Comparison of ENCODE assay signal across 20 cellular contexts in the genomic region with DNA sequence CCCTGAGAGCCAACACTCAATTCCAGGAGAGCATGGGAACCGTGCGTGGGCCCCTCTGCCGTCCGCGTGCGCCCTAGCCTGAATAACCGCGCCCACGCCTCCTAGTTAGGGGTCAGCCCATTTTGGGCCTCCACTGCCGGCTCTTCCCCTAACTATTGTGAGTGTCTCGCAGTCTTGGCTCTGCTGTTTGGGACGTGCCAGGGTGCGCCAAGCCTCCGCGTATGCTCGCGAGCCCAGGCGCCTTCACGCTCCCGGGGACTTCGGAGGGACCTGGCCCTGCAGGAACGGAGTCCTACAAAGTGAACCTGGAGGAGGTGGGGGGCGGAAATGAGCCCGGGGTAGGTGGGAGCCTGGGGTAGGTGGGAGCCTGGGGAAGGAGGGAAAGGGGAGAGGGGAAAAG. TPM values are rescaled to one million over a fixed set of nuclear protein-coding genes. Genes with fewer than 3 reads are reported as not detected.
A peak's percentile ranks its signal among the peaks of the same experiment; 100 is the strongest.
DNase-seq lines count a peak whose midpoint lies in the region; ATAC-seq and TF ChIP-seq lines count a peak whose summit lies in the region.
"Had no signal": no experiment of that assay in that cellular context is flagged by ENCODE, and none has a peak within 500 bp of the region (broad histone marks: within the 10 kb centered on the region; RNA-seq: fewer than 3 reads in every experiment).

No MANE protein-coding gene starts in this region.

- no peak overlapping the region for H4K5ac ChIP-seq in mesendoderm (ENCODE audit: low read length)

- no peak overlapping the region for H3K4me2 ChIP-seq in mammary epithelial cell (ENCODE audit: insufficient read depth, low read depth, low read length)
- H3K4me2 ChIP-seq in mesendoderm (ENCODE audit: low read length), result peak overlapping the region; percentile 77
- H3K4me2 ChIP-seq: KMS-11 had no signal

- H3K27me3 ChIP-seq in breast epithelium (peaks cover 5 to 61% of the 10 kb centered on the region in 2 donors), mammary epithelial cell (ENCODE audit: insufficient read depth, low read length) (peaks cover 33% of the 10 kb centered on the region), endodermal cell (ENCODE audit: control insufficient read depth, insufficient read depth, low read length, poor library complexity, severe bottlenecking) (peaks cover 84% of the 10 kb centered on the region), mesendoderm (ENCODE audit: insufficient read depth, low read length, poor library complexity) (peaks cover 24% of the 10 kb centered on the region)

- H2AK5ac ChIP-seq in mesendoderm (ENCODE audit: low read length), result no peak overlapping the region

- H3K9ac ChIP-seq in mammary epithelial cell (ENCODE audit: insufficient read depth, low read length) (no peak overlapping the region), endodermal cell (ENCODE audit: extremely low read depth, low read length, poor library complexity, severe bottlenecking) (no peak overlapping the region), mesendoderm (ENCODE audit: low read length) (peak overlapping the region; percentile 54)
- H3K9ac ChIP-seq: KMS-11 had no signal

- H3K9me3 ChIP-seq in breast epithelium (no peaks in the 10 kb centered on the region), mammary epithelial cell (replicated peaks; ENCODE audit: insufficient read depth, low read length) (no peaks in the 10 kb centered on the region), endodermal cell (ENCODE audit: control insufficient read depth, low read length) (no peaks in the 10 kb centered on the region)
- H3K9me3 ChIP-seq: prostate gland, vagina had no signal

- CTCF ChIA-PET in mammary epithelial cell (lab: Charles Lee; ENCODE audit: low non-redundant PET), result no interaction called here

- H3K79me2 ChIP-seq in mammary epithelial cell (ENCODE audit: insufficient read depth, low read length), result no peaks in the 10 kb centered on the region
- H3K79me2 ChIP-seq in mesendoderm (ENCODE audit: control insufficient read depth, insufficient read depth, low read length), result no peaks in the 10 kb centered on the region

- H2AFZ ChIP-seq in mammary epithelial cell (ENCODE audit: low read depth, low read length), result no peak overlapping the region

- no peak for TF ChIP-seq POLR2A in breast epithelium (IDR thresholded peaks at IDR 0.05)

- dilution Hi-C loops in mammary epithelial cell (cut with HindIII; ENCODE audit: low sequenced_read_pairs), result no loop called here

- no peak overlapping the region for H3K23ac ChIP-seq in mesendoderm (ENCODE audit: low read length)

- ATAC-seq in SK-N-SH treated with all-trans-retinoic acid at 6 μM for 48 hours (no peak), GM19395 (IDR thresholded peaks at IDR 0.05; ENCODE audit: unreplicated experiment) (no peak)
- ATAC-seq: activated CD8-positive, alpha-beta T cell treated with anti-CD3 and anti-CD28 coated beads, Interleukin-2, amount 10 ng/mL, durations not matched to agents 7 days and 5 days; left colon had no signal

- H3K4me1 Mint-ChIP-seq in endodermal cell (peaks cover 7% of the 10 kb centered on the region), type B pancreatic cell (ENCODE audit: unreplicated experiment) (peaks cover 5% of the 10 kb centered on the region)
- H3K4me1 Mint-ChIP-seq in activated T-helper 2 cell treated with anti-CD3 and anti-CD28 coated beads, Interferon-gamma antibody, Interleukin-2, Interleukin-4, amounts not matched to agents 10 μg/mL and 5 μg/mL and 100 μg/mL, durations not matched to agents 14 hours and 24 hours and 36 hours (ENCODE audit: low read depth), result peaks cover 6% of the 10 kb centered on the region

- no peaks in the 10 kb centered on the region for H4K20me1 ChIP-seq in mammary epithelial cell (ENCODE audit: insufficient read depth, low read length)

- H3K36me3 Mint-ChIP-seq in endodermal cell (ENCODE audit: low read depth), result no peaks in the 10 kb centered on the region
- H3K36me3 Mint-ChIP-seq in type B pancreatic cell, result no peaks in the 10 kb centered on the region
- no peaks in the 10 kb centered on the region for H3K36me3 Mint-ChIP-seq in activated T-helper 2 cell treated with anti-CD3 and anti-CD28 coated beads, Interferon-gamma antibody, Interleukin-2, Interleukin-4, amounts not matched to agents 10 μg/mL and 5 μg/mL and 100 μg/mL, durations not matched to agents 14 hours and 24 hours and 36 hours (ENCODE audit: low read depth)

- intact Hi-C loops in breast epithelium (cut with DNase I; ENCODE audit: low total_unique reads), result no loop called here
- intact Hi-C loops in mammary epithelial cell (cut with micrococcal nuclease), result no loop called here
- intact Hi-C loops in activated T-helper 2 cell treated with anti-CD3 and anti-CD28 coated beads, Interferon-gamma antibody, Interleukin-2, Interleukin-4, amounts not matched to agents 10 μg/mL and 5 μg/mL and 100 μg/mL, durations not matched to agents 14 hours and 24 hours and 36 hours (cut with micrococcal nuclease), result loop anchor here (5.0 to 10.0 kb wide), 2 partner anchors 142 to 460 kb away; no protein-coding TSS in a partner anchor

- H3K27me3 Mint-ChIP-seq in endodermal cell (ENCODE audit: insufficient read depth) (peaks cover 86% of the 10 kb centered on the region), type B pancreatic cell (peaks cover 77% of the 10 kb centered on the region)
- peaks cover 82% of the 10 kb centered on the region for H3K27me3 Mint-ChIP-seq in activated T-helper 2 cell treated with anti-CD3 and anti-CD28 coated beads, Interferon-gamma antibody, Interleukin-2, Interleukin-4, amounts not matched to agents 10 μg/mL and 5 μg/mL and 100 μg/mL, durations not matched to agents 14 hours and 24 hours and 36 hours (ENCODE audit: low read depth)

- H3K79me1 ChIP-seq in mesendoderm (ENCODE audit: low read length), result no peaks in the 10 kb centered on the region

- H2BK120ac ChIP-seq in mesendoderm (ENCODE audit: low read depth, low read length), result no peak overlapping the region

- H3K27ac Mint-ChIP-seq in endodermal cell (no peak overlapping the region), type B pancreatic cell (no peak overlapping the region)
- H3K27ac Mint-ChIP-seq in activated T-helper 2 cell treated with anti-CD3 and anti-CD28 coated beads, Interferon-gamma antibody, Interleukin-2, Interleukin-4, amounts not matched to agents 10 μg/mL and 5 μg/mL and 100 μg/mL, durations not matched to agents 14 hours and 24 hours and 36 hours, result no peak overlapping the region
- H3K27ac Mint-ChIP-seq: activated CD8-positive, alpha-beta T cell treated with anti-CD3 and anti-CD28 coated beads, Interleukin-2, amount 10 ng/mL, durations not matched to agents 7 days and 5 days; CD8-positive, alpha-beta memory T cell had no signal

- no peak overlapping the region for H4K8ac ChIP-seq in mesendoderm (ENCODE audit: low read depth, low read length)

- H2BK15ac ChIP-seq in mesendoderm (replicated peaks; ENCODE audit: low read depth), result no peak overlapping the region

- H3K36me3 ChIP-seq in breast epithelium (no peaks in the 10 kb centered on the region), mammary epithelial cell (ENCODE audit: insufficient read depth, low read length) (no peaks in the 10 kb centered on the region), endodermal cell (ENCODE audit: control insufficient read depth, insufficient read depth, low read length) (no peaks in the 10 kb centered on the region), mesendoderm (ENCODE audit: control insufficient read depth, insufficient read depth, low read length) (no peaks in the 10 kb centered on the region)
- H3K36me3 ChIP-seq: prostate gland, stomach, vagina had no signal

- peak overlapping the region; percentile 76 for H3K56ac ChIP-seq in mesendoderm (ENCODE audit: low read length)

- no peak for TF ChIP-seq CTCF in breast epithelium (IDR thresholded peaks at IDR 0.05)
- no peak for TF ChIP-seq CTCF in mammary epithelial cell (conservative IDR thresholded peaks at IDR 0.05 in 1 of 2, IDR thresholded peaks at IDR 0.05 in 1 of 2; ENCODE audit: extremely low read depth in 1 of 2, insufficient read depth in 1 of 2, low read depth in 1 of 2, low read length in 2 of 2)
- TF ChIP-seq CTCF in endodermal cell (conservative IDR thresholded peaks at IDR 0.05), result no peak
- TF ChIP-seq CTCF in type B pancreatic cell (conservative IDR thresholded peaks at IDR 0.05), result no peak

- H3K4me1 ChIP-seq in breast epithelium (no peaks in the 10 kb centered on the region), mammary epithelial cell (ENCODE audit: insufficient read depth, low read length) (peaks cover 5% of the 10 kb centered on the region), endodermal cell (ENCODE audit: control insufficient read depth, insufficient read depth, low read length) (no peaks in the 10 kb centered on the region), mesendoderm (ENCODE audit: control insufficient read depth, low read depth, low read length) (no peaks in the 10 kb centered on the region)
- H3K4me1 ChIP-seq: prostate gland had no signal

- peak overlapping the region in 2 of 3 donors; percentile 0 to 7 for H3K4me3 ChIP-seq in breast epithelium
- H3K4me3 ChIP-seq in mammary epithelial cell (replicated peaks in 1 of 3; ENCODE audit: insufficient read depth in 1 of 3, low read depth in 2 of 3, low read length in 3 of 3), result no peak overlapping the region
- H3K4me3 ChIP-seq in endodermal cell (ENCODE audit: low read length), result peak overlapping the region; percentile 60
- peak overlapping the region; percentile 18 for H3K4me3 ChIP-seq in mesendoderm (ENCODE audit: low read length)
- H3K4me3 ChIP-seq: prostate gland, stomach, vagina had no signal

- H3K4ac ChIP-seq in mesendoderm (ENCODE audit: low read depth, low read length), result no peak overlapping the region

- 2% methylated on average over 6 of the region's 24 CpGs for WGBS in mammary epithelial cell (ENCODE audit: low coverage, missing lambda C conversion rate)
- 4 to 9% methylated on average over 14 to 24 of the region's 24 CpGs for WGBS in endodermal cell (ENCODE audit: insufficient coverage in 1 of 2, insufficient read length in 1 of 2), 2 experiments
- whole genome bisulfite sequencing in mesendoderm (ENCODE audit: extremely low coverage, insufficient coverage, low lambda C conversion rate), result no CpG with 5 or more reads among the region's 24 CpGs

- in situ Hi-C loops in mammary epithelial cell (cut with MboI; ENCODE audit: low sequenced_read_pairs in 2 of 2), result no loop called here

- H3K18ac ChIP-seq in mesendoderm (ENCODE audit: low read length), result no peak overlapping the region

- H3K9me3 Mint-ChIP-seq in endodermal cell (no peaks in the 10 kb centered on the region), type B pancreatic cell (no peaks in the 10 kb centered on the region)
- H3K9me3 Mint-ChIP-seq in activated T-helper 2 cell treated with anti-CD3 and anti-CD28 coated beads, Interferon-gamma antibody, Interleukin-2, Interleukin-4, amounts not matched to agents 10 μg/mL and 5 μg/mL and 100 μg/mL, durations not matched to agents 14 hours and 24 hours and 36 hours, result no peaks in the 10 kb centered on the region
- H3K9me3 Mint-ChIP-seq: activated T-helper 1 cell treated with anti-CD3 and anti-CD28 coated beads, Interleukin-12 subunit alpha, Interleukin-12 subunit beta, Interleukin-2, Interleukin-4 antibody, amounts not matched to agents 30 ng/mL and 10 ng/mL and 1 ng/mL, durations not matched to agents 14 hours and 24 hours and 36 hours had no signal

- DNase-seq in breast epithelium (ENCODE audit: low spot score in 2 of 2) (no peak), mammary epithelial cell (no peak), endodermal cell (peak; percentile 79), mesendoderm (peak; percentile 58), type B pancreatic cell (ENCODE audit: extremely low spot score, unreplicated experiment) (no peak)
- no peak for DNase-seq in activated T-helper 2 cell treated with anti-CD3 and anti-CD28 coated beads, Interferon-gamma antibody, Interleukin-2, Interleukin-4, amounts not matched to agents 10 μg/mL and 5 μg/mL and 100 μg/mL, durations not matched to agents 14 hours and 24 hours and 36 hours (ENCODE audit: low spot score)
- DNase-seq: activated CD8-positive, alpha-beta T cell treated with anti-CD3 and anti-CD28 coated beads, Interleukin-2, amount 10 ng/mL, durations not matched to agents 7 days and 5 days; CD8-positive, alpha-beta memory T cell; left colon; NCI-H1048; NCI-H526 treated with DMSO at 0.1 percent for 48 hours; OCI-M1; stomach had no signal

- no peak overlapping the region for H3K27ac ChIP-seq in breast epithelium
- no peak overlapping the region for H3K27ac ChIP-seq in mammary epithelial cell (ENCODE audit: insufficient read depth, low read depth, low read length)
- H3K27ac ChIP-seq in endodermal cell (ENCODE audit: low read depth, low read length), result no peak overlapping the region
- no peak overlapping the region for H3K27ac ChIP-seq in mesendoderm (ENCODE audit: low read depth, low read length)
- H3K27ac ChIP-seq: KMS-11, prostate gland, stomach, vagina had no signal

- no TSS peak for BruUV-seq in mammary epithelial cell (replicated peaks; lab: Mats Ljungman, UMichigan)

- H3K4me3 Mint-ChIP-seq in endodermal cell (peak overlapping the region; percentile 56), type B pancreatic cell (peak overlapping the region; percentile 82)
- H3K4me3 Mint-ChIP-seq in activated T-helper 2 cell treated with anti-CD3 and anti-CD28 coated beads, Interferon-gamma antibody, Interleukin-2, Interleukin-4, amounts not matched to agents 10 μg/mL and 5 μg/mL and 100 μg/mL, durations not matched to agents 14 hours and 24 hours and 36 hours (ENCODE audit: low read depth), result no peak overlapping the region
- H3K4me3 Mint-ChIP-seq: activated CD8-positive, alpha-beta T cell treated with anti-CD3 and anti-CD28 coated beads, Interleukin-2, amount 10 ng/mL, durations not matched to agents 7 days and 5 days; activated T-helper 1 cell treated with anti-CD3 and anti-CD28 coated beads, Interleukin-12 subunit alpha, Interleukin-12 subunit beta, Interleukin-2, Interleukin-4 antibody, amounts not matched to agents 30 ng/mL and 10 ng/mL and 1 ng/mL, durations not matched to agents 14 hours and 24 hours and 36 hours had no signal

- no peak overlapping the region for H2BK5ac ChIP-seq in mesendoderm (ENCODE audit: low read length)

RNA-seq across cellular contexts. Expression of gene GCM2, which starts 0.8 kb away (rescaled TPM):
- total RNA-seq in breast epithelium (not detected), mammary epithelial cell (not detected), endodermal cell (not detected), type B pancreatic cell (ENCODE audit: low replicate concordance) (not detected in 2 replicates)
- not detected for polyA plus RNA-seq in mammary epithelial cell
- not detected for polyA minus RNA-seq in mammary epithelial cell
- not detected for polyA plus RNA-seq in endodermal cell (2013, experiment 1 of 2)
- not detected for polyA plus RNA-seq in endodermal cell (2013, experiment 2 of 2)
- 0.06 TPM for polyA plus RNA-seq in mesendoderm (2013, experiment 1 of 2)
- 0.06 TPM for polyA plus RNA-seq in mesendoderm (2013, experiment 2 of 2)
- total RNA-seq in activated T-helper 2 cell treated with anti-CD3 and anti-CD28 coated beads, Interferon-gamma antibody, Interleukin-2, Interleukin-4, amounts not matched to agents 10 μg/mL and 5 μg/mL and 100 μg/mL, durations not matched to agents 14 hours and 24 hours and 36 hours, result not detected in 2 replicates
- total RNA-seq: activated CD8-positive, alpha-beta T cell treated with anti-CD3 and anti-CD28 coated beads, Interleukin-2, amount 10 ng/mL, durations not matched to agents 7 days and 5 days; activated T-helper 1 cell treated with anti-CD3 and anti-CD28 coated beads, Interleukin-12 subunit alpha, Interleukin-12 subunit beta, Interleukin-2, Interleukin-4 antibody, amounts not matched to agents 30 ng/mL and 10 ng/mL and 1 ng/mL, durations not matched to agents 14 hours and 24 hours and 36 hours; CD8-positive, alpha-beta memory T cell; left colon; prostate gland; stomach; vagina had no signal
- polyA plus RNA-seq: CD8-positive, alpha-beta memory T cell; esophagus; stomach had no signal

RNA-seq across cellular contexts. Expression of gene SYCP2L, which starts 4.2 kb away (rescaled TPM):
- 1 to 10 TPM; 1.8 to 2.2 (median 2.0) TPM for total RNA-seq in breast epithelium
- under 1 TPM in 1 of 2 donors, not detected in 1; 0.17 TPM for total RNA-seq in mammary epithelial cell
- 0.28 TPM for polyA plus RNA-seq in mammary epithelial cell
- polyA minus RNA-seq in mammary epithelial cell, result not detected
- 10 to 100 TPM in 1 of 2 donors, 1 to 10 TPM in 1; 4.2 to 12.4 TPM for total RNA-seq in endodermal cell
- 10.3 TPM for polyA plus RNA-seq in endodermal cell (2013, experiment 1 of 2)
- 9.0 TPM for polyA plus RNA-seq in endodermal cell (2013, experiment 2 of 2)
- 3.0 TPM for polyA plus RNA-seq in mesendoderm (2013, experiment 1 of 2)
- 2.8 TPM for polyA plus RNA-seq in mesendoderm (2013, experiment 2 of 2)
- total RNA-seq in type B pancreatic cell (ENCODE audit: low replicate concordance), result 4.9 and 6.9 TPM in 2 replicates
- 0.11 and 0.23 TPM in 2 replicates for total RNA-seq in activated T-helper 2 cell treated with anti-CD3 and anti-CD28 coated beads, Interferon-gamma antibody, Interleukin-2, Interleukin-4, amounts not matched to agents 10 μg/mL and 5 μg/mL and 100 μg/mL, durations not matched to agents 14 hours and 24 hours and 36 hours
- total RNA-seq: activated T-helper 1 cell treated with anti-CD3 and anti-CD28 coated beads, Interleukin-12 subunit alpha, Interleukin-12 subunit beta, Interleukin-2, Interleukin-4 antibody, amounts not matched to agents 30 ng/mL and 10 ng/mL and 1 ng/mL, durations not matched to agents 14 hours and 24 hours and 36 hours; CD8-positive, alpha-beta memory T cell had no signal
- polyA plus RNA-seq: CD8-positive, alpha-beta memory T cell had no signal

RNA-seq across cellular contexts. Expression of gene MAK, which starts 44.3 kb away (rescaled TPM):
- total RNA-seq in breast epithelium (under 1 TPM; 0.16 to 0.98 (median 0.59) TPM), mammary epithelial cell (under 1 TPM; under 0.01 to 0.12 TPM), endodermal cell (under 1 TPM; 0.18 to 0.35 TPM), type B pancreatic cell (ENCODE audit: low replicate concordance) (0.43 and 1.6 TPM in 2 replicates)
- 0.01 TPM for polyA plus RNA-seq in mammary epithelial cell
- polyA minus RNA-seq in mammary epithelial cell, result not detected
- polyA plus RNA-seq in endodermal cell (2013, experiment 1 of 2), result 0.93 TPM
- 0.83 TPM for polyA plus RNA-seq in endodermal cell (2013, experiment 2 of 2)
- 0.11 TPM for polyA plus RNA-seq in mesendoderm (2013, experiment 1 of 2)
- 0.06 TPM for polyA plus RNA-seq in mesendoderm (2013, experiment 2 of 2)
- total RNA-seq in activated T-helper 2 cell treated with anti-CD3 and anti-CD28 coated beads, Interferon-gamma antibody, Interleukin-2, Interleukin-4, amounts not matched to agents 10 μg/mL and 5 μg/mL and 100 μg/mL, durations not matched to agents 14 hours and 24 hours and 36 hours, result 0.41 and 0.71 TPM in 2 replicates
- polyA plus RNA-seq: CD8-positive, alpha-beta memory T cell had no signal

Comparison
In these comparisons a context has a peak if more than half of its experiments do, and no peak if none do; other contexts are left out.
1. H3K4me3 ChIP-seq: peak in breast epithelium (2 of 3), endodermal cell (single experiment) and mesendoderm (single experiment); none in mammary epithelial cell (0 of 3).
2. DNase-seq: peak in endodermal cell (single experiment) and mesendoderm (single experiment); none in breast epithelium (0 of 2), mammary epithelial cell (single experiment), type B pancreatic cell (single experiment) and activated T-helper 2 cell treated with anti-CD3 and anti-CD28 coated beads, Interferon-gamma antibody, Interleukin-2, Interleukin-4, amounts not matched to agents 10 μg/mL and 5 μg/mL and 100 μg/mL, durations not matched to agents 14 hours and 24 hours and 36 hours (single experiment).